ENCODE assay signal across 22 cellular contexts in genomic region chr5:41068169-41068568, GRCh38. TPM values are rescaled to one million over a fixed set of nuclear protein-coding genes. Genes with fewer than 3 reads are reported as not detected.
A peak's percentile ranks its signal among the peaks of the same experiment; 100 is the strongest.
DNase-seq lines count a peak whose midpoint lies in the region; ATAC-seq and TF ChIP-seq lines count a peak whose summit lies in the region.
"Had no signal": no experiment of that assay in that cellular context is flagged by ENCODE, and none has a peak within 500 bp of the region (broad histone marks: within the 10 kb centered on the region; RNA-seq: fewer than 3 reads in every experiment).

No MANE protein-coding gene starts in this region.

- TF ChIP-seq EP300 in suprapubic skin (IDR thresholded peaks at IDR 0.05), result no peak

- peak; percentile 2 for DNase-seq in ELR (ENCODE audit: low read depth)
- DNase-seq in NCI-H1105 (lab: John Stamatoyannopoulos, UW), result peak; percentile 39
- peak; percentile 11 for DNase-seq in RPMI8226
- no peak for DNase-seq in heart right ventricle
- DNase-seq in stimulated activated CD4-positive, alpha-beta T cell treated with anti-CD3 and anti-CD28 coated beads, Interleukin-4, amount 100 ng/mL, for 24 hours, result no peak
- no peak for DNase-seq in stimulated activated CD4-positive, alpha-beta T cell treated with anti-CD3 and anti-CD28 coated beads, Interleukin-4, amount 100 ng/mL, for 4 hours
- no peak for DNase-seq in suprapubic skin (ENCODE audit: low spot score in 2 of 2)
- DNase-seq: activated gamma-delta T cell treated with Interleukin-2 at 50 U/mL for 16 hours; amniotic stem cell; head of caudate nucleus; immature natural killer cell; Kasumi-1; naive thymus-derived CD4-positive, alpha-beta T cell; NCI-H524; pancreas; stimulated activated naive CD8-positive, alpha-beta T cell treated with anti-CD3 and anti-CD28 coated beads, Interleukin-15, Interleukin-2, amounts not matched to agents 100 U/mL and 50 U/mL, for 24 hours; transverse colon had no signal

- 61 to 68% methylated on average over 2 of the region's 2 CpGs for WGBS in heart right ventricle, 2 donors
- WGBS in suprapubic skin, result 66% methylated on average over 2 of the region's 2 CpGs

- peak overlapping the region in 3 of 10 donors; percentile 9 to 25 (median 10) for H3K27ac ChIP-seq in heart right ventricle
- H3K27ac ChIP-seq in suprapubic skin, result no peak overlapping the region
- H3K27ac ChIP-seq: pancreas, transverse colon had no signal

- no peak overlapping the region for H3K4me3 ChIP-seq in heart right ventricle
- H3K4me3 ChIP-seq in suprapubic skin, result no peak overlapping the region
- H3K4me3 ChIP-seq: lung, pancreas, transverse colon had no signal

- peaks cover 0 to 19% (median 4%) of the 10 kb centered on the region in 9 donors for H3K4me1 ChIP-seq in heart right ventricle
- no peaks in the 10 kb centered on the region for H3K4me1 ChIP-seq in suprapubic skin
- H3K4me1 ChIP-seq: pancreas, transverse colon had no signal

- H3K36me3 ChIP-seq in heart right ventricle, result no peaks in the 10 kb centered on the region
- no peaks in the 10 kb centered on the region for H3K36me3 ChIP-seq in suprapubic skin
- H3K36me3 ChIP-seq: pancreas, transverse colon had no signal

- no peak for TF ChIP-seq POLR2A in suprapubic skin (IDR thresholded peaks at IDR 0.05)

- H3K27me3 ChIP-seq in heart right ventricle, result no peaks in the 10 kb centered on the region
- H3K27me3 ChIP-seq in suprapubic skin, result no peaks in the 10 kb centered on the region
- H3K27me3 ChIP-seq: pancreas, transverse colon had no signal

- H3K9me3 ChIP-seq in heart right ventricle (no peaks in the 10 kb centered on the region), suprapubic skin (no peaks in the 10 kb centered on the region)
- H3K9me3 ChIP-seq: pancreas, transverse colon had no signal

- intact Hi-C loops in heart right ventricle (cut with DNase I), result no loop called here

- TF ChIP-seq CTCF in heart right ventricle (IDR thresholded peaks at IDR 0.05), result no peak
- TF ChIP-seq CTCF in suprapubic skin (IDR thresholded peaks at IDR 0.05), result no peak

- peak in 5 of 8 donors; percentile 22 to 64 (median 57) for ATAC-seq in heart right ventricle
- ATAC-seq: naive thymus-derived CD4-positive, alpha-beta T cell; pancreas; stimulated activated naive CD8-positive, alpha-beta T cell treated with anti-CD3 and anti-CD28 coated beads, Interleukin-15, Interleukin-2, amounts not matched to agents 100 U/mL and 50 U/mL, for 24 hours had no signal

RNA-seq across cellular contexts. Expression of gene MROH2B, which starts 3.0 kb away (rescaled TPM):
- total RNA-seq in heart right ventricle (not detected), suprapubic skin (not detected)
- under 1 TPM in 1 of 2 donors, not detected in 1; under 0.01 TPM for polyA plus RNA-seq in heart right ventricle
- total RNA-seq: cerebellum; H1; lung; naive thymus-derived CD4-positive, alpha-beta T cell; OCI-LY7; T-helper 1 cell treated with Interleukin-12 subunit alpha and Interleukin-12 subunit beta and Interleukin-4 antibody, amounts not matched to agents 30 ng/mL and 1 ng/mL, for 36 hours; transverse colon had no signal
- polyA plus RNA-seq: H1; immature natural killer cell; lung; naive thymus-derived CD4-positive, alpha-beta T cell; pancreas had no signal

Comparison
In these comparisons a context has a peak if more than half of its experiments do, and no peak if none do; other contexts are left out.
1. DNase-seq: peak in ELR (single experiment), NCI-H1105 (single experiment) and RPMI8226 (single experiment); none in heart right ventricle (0 of 2), stimulated activated CD4-positive, alpha-beta T cell treated with anti-CD3 and anti-CD28 coated beads, Interleukin-4, amount 100 ng/mL, for 24 hours (single experiment), stimulated activated CD4-positive, alpha-beta T cell treated with anti-CD3 and anti-CD28 coated beads, Interleukin-4, amount 100 ng/mL, for 4 hours (0 of 2) and suprapubic skin (0 of 2).